ENCODE assay signal across 19 cellular contexts in the genomic region with DNA sequence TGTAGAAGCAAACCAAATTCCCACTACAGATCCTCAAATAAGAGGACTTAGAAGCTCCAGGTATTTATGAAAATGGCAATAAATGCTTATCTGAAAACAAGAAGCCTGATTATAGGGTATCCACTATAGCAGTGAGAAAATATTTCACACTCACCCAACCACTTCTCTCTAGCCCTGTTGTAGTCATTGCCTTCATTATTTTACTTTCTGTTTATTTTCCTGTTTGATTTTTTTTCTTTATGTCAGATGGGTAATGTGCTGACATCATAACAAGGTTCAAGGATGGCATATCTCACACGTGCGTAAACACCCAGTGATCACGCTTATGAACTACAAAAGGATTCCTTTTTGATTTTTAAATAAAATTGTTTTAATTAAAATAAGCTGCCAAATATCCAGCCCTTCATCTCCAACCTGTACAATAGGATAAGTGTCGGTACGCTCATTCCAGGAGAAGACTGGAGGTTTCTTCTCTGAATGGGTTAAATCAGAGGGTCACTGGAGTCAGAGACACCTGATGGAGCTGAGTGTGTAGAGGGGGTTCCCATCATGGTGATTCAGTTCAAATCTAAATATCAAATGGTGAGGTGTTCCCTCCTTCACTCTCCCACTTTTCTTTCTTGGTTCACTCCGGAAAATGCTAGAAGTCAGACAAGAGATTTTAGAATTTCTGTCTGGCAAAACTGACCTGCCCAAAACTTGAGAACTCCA.
"Had no signal": no experiment of that assay in that cellular context is flagged by ENCODE, and none has a peak within 500 bp of the region (broad histone marks: within the 10 kb centered on the region; RNA-seq: fewer than 3 reads in every experiment).

No MANE protein-coding gene starts in this region.

- H3K27ac ChIP-seq: brain microvascular endothelial cell, colonic mucosa, parathyroid adenoma, thyroid gland, WERI-Rb-1 had no signal

- H3K36me3 Mint-ChIP-seq: natural killer cell treated with Interleukin-12 subunit alpha and Interleukin-12 subunit beta and Interleukin-15 and Interleukin-18, amount 100 ng/mL, for 72 hours had no signal

- ATAC-seq: natural killer cell treated with Interleukin-12 subunit alpha and Interleukin-12 subunit beta and Interleukin-15 and Interleukin-18, amount 100 ng/mL, for 72 hours; sciatic nerve; stimulated activated naive B cell treated with anti-CD40 and anti-IgM and Interleukin-4, amounts not matched to agents 10 μg/mL and 1 μg/mL and 100 μg/mL, for 72 hours had no signal

- H3K27me3 Mint-ChIP-seq: natural killer cell treated with Interleukin-12 subunit alpha and Interleukin-12 subunit beta and Interleukin-15 and Interleukin-18, amount 100 ng/mL, for 72 hours; stimulated activated naive B cell treated with anti-CD40 and anti-IgM and Interleukin-4, amounts not matched to agents 10 μg/mL and 1 μg/mL and 100 μg/mL, for 72 hours had no signal

- H3K9me3 Mint-ChIP-seq: natural killer cell treated with Interleukin-12 subunit alpha and Interleukin-12 subunit beta and Interleukin-15 and Interleukin-18, amount 100 ng/mL, for 72 hours had no signal

- DNase-seq: activated CD8-positive, alpha-beta memory T cell treated with anti-CD3 and anti-CD28 coated beads, Interleukin-2, amount 50 U/mL, for 4 hours; activated gamma-delta T cell; activated T-cell treated with anti-CD3 and anti-CD28 coated beads, Interleukin-2, amount 50 U/mL, for 48 hours; aorta; brain microvascular endothelial cell; central memory CD4-positive, alpha-beta T cell; colonic mucosa; hypothalamus; stimulated activated CD4-positive, alpha-beta T cell treated with anti-CD3 and anti-CD28 coated beads, Interleukin-4, amount 100 ng/mL, for 24 hours; stimulated activated naive B cell treated with anti-CD40 and anti-IgM and Interleukin-4, amounts not matched to agents 10 μg/mL and 1 μg/mL and 100 μg/mL, for 72 hours; thyroid gland; WERI-Rb-1 had no signal

- H3K4me3 ChIP-seq: colonic mucosa, lung, smooth muscle cell, thyroid gland had no signal

- H3K27ac Mint-ChIP-seq: natural killer cell treated with Interleukin-12 subunit alpha and Interleukin-12 subunit beta and Interleukin-15 and Interleukin-18, amount 100 ng/mL, for 72 hours; stimulated activated naive B cell treated with anti-CD40 and anti-IgM and Interleukin-4, amounts not matched to agents 10 μg/mL and 1 μg/mL and 100 μg/mL, for 72 hours had no signal

- H3K4me3 Mint-ChIP-seq: natural killer cell treated with Interleukin-12 subunit alpha and Interleukin-12 subunit beta and Interleukin-15 and Interleukin-18, amount 100 ng/mL, for 72 hours; stimulated activated naive B cell treated with anti-CD40 and anti-IgM and Interleukin-4, amounts not matched to agents 10 μg/mL and 1 μg/mL and 100 μg/mL, for 72 hours had no signal

- FAIRE-seq: frontal cortex, keratinocyte had no signal
